In genomic region chr2:132424526-132425121, GRCh38 we compare ENCODE assay signal across 14 cellular contexts. TPM values are rescaled to one million over a fixed set of nuclear protein-coding genes. Genes with fewer than 3 reads are reported as not detected.
DNase-seq lines count a peak whose midpoint lies in the region; ATAC-seq lines count a peak whose summit lies in the region.
"Had no signal": no experiment of that assay in that cellular context is flagged by ENCODE, and none has a peak within 500 bp of the region (broad histone marks: within the 10 kb centered on the region; RNA-seq: fewer than 3 reads in every experiment).

No MANE protein-coding gene starts in this region.

- intact Hi-C loops in Right ventricle myocardium superior (cut with DNase I) (no loop called here), cardiac septum (cut with DNase I) (no loop called here)

- peak; percentile 68 for ATAC-seq in Right ventricle myocardium superior (ENCODE audit: poor library complexity)
- ATAC-seq in GM18519 (IDR thresholded peaks at IDR 0.05; ENCODE audit: low FRiP score, unreplicated experiment) = no peak

- DNase-seq in Right ventricle myocardium superior = no peak
- no peak for DNase-seq in cardiac septum (ENCODE audit: low spot score)
- peak; percentile 65 for DNase-seq in fibroblast of the conjunctiva (ENCODE audit: low read depth)
- peak; percentile 54 for DNase-seq in mucosa of gallbladder (ENCODE audit: low spot score)
- no peak for DNase-seq in NCI-H82 treated with DMSO at 0.1 percent for 48 hours (lab: John Stamatoyannopoulos, UW; ENCODE audit: unreplicated experiment)
- DNase-seq in NCI-H510A (lab: John Stamatoyannopoulos, UW) = no peak
- DNase-seq in activated CD4-positive, alpha-beta T cell treated with anti-CD3 and anti-CD28 coated beads for 1 hour = no peak
- DNase-seq: activated gamma-delta T cell treated with Interleukin-2 at 50 U/mL for 16 hours, DMS153, NCI-H1092 treated with DMSO at 0.1 percent for 48 hours, NCI-H226, retina had no signal

RNA-seq across cellular contexts. Expression of gene GPR39, which starts 8.0 kb away (rescaled TPM):
- total RNA-seq in Right ventricle myocardium superior (not detected), cardiac septum (not detected), mucosa of gallbladder (12.7 TPM)
- total RNA-seq: T-helper 2 cell treated with Interferon-gamma antibody and Interleukin-4, amounts not matched to agents 100 ng/mL and 5 ng/mL, for 36 hours had no signal

Comparison
In these comparisons a context has a peak if more than half of its experiments do, and no peak if none do; other contexts are left out.
1. DNase-seq: peak in fibroblast of the conjunctiva (single experiment) and mucosa of gallbladder (single experiment); none in Right ventricle myocardium superior (single experiment), cardiac septum (single experiment), NCI-H82 treated with DMSO at 0.1 percent for 48 hours (single experiment), NCI-H510A (single experiment) and activated CD4-positive, alpha-beta T cell treated with anti-CD3 and anti-CD28 coated beads for 1 hour (single experiment).
2. RNA of gene GPR39, which starts 8.0 kb away (total RNA-seq): 12.7 TPM in mucosa of gallbladder (single experiment); not detected in Right ventricle myocardium superior (single experiment) and not detected in cardiac septum (single experiment); every median in the first group is over 10 times any median in the second.